ENCODE assay signal across 1 cellular context in genomic region chr10:63114031-63114814, GRCh38.
TF ChIP-seq lines count a peak whose summit lies in the region.

No MANE protein-coding gene starts in this region.

TF ChIP-seq in HepG2, 621 proteins besides CTCF, POLR2A, EP300 and RAD21 (continued from another document and continues in another):
- 0 out of 2 replicates have a peak, but pooled peaks have one; percentile 14 for TF ChIP-seq PAXIP1 (CRISPR knock-in tag; conservative IDR thresholded peaks at IDR 0.05)
- TF ChIP-seq ZNF572 (CRISPR knock-in tag; IDR thresholded peaks at IDR 0.05), result no peak
- no peak for TF ChIP-seq MAFK (conservative IDR thresholded peaks at IDR 0.05 in 1 of 2, IDR thresholded peaks at IDR 0.05 in 1 of 2; ENCODE audit: low read length in 2 of 2)
- TF ChIP-seq HMG20A (CRISPR knock-in tag; IDR thresholded peaks at IDR 0.05; ENCODE audit: borderline replicate concordance), result peak; percentile 92
- TF ChIP-seq BATF2 (CRISPR knock-in tag; IDR thresholded peaks at IDR 0.05), result no peak
- TF ChIP-seq ZNF891 (CRISPR knock-in tag; IDR thresholded peaks at IDR 0.05), result no peak
- no peak for TF ChIP-seq CREBL2 (CRISPR knock-in tag; IDR thresholded peaks at IDR 0.05; ENCODE audit: borderline replicate concordance)
- no peak for TF ChIP-seq FIP1L1 (IDR thresholded peaks at IDR 0.05; ENCODE audit: borderline replicate concordance, insufficient read depth, low read depth, low read length)
- TF ChIP-seq PPARG (CRISPR knock-in tag; conservative IDR thresholded peaks at IDR 0.05), result peak; percentile 65; the same call in 1 of the 2 replicates
- TF ChIP-seq ONECUT2 (CRISPR knock-in tag; IDR thresholded peaks at IDR 0.05), result no peak
- TF ChIP-seq SP5 (CRISPR knock-in tag; IDR thresholded peaks at IDR 0.05; ENCODE audit: borderline replicate concordance, low read depth), result no peak
- TF ChIP-seq SRY (CRISPR knock-in tag; IDR thresholded peaks at IDR 0.05), result no peak
- peak; percentile 49; the same call in 1 of the 2 replicates for TF ChIP-seq KDM6A (CRISPR knock-in tag; IDR thresholded peaks at IDR 0.05; ENCODE audit: low read depth)
- TF ChIP-seq RERE (CRISPR knock-in tag; IDR thresholded peaks at IDR 0.05; ENCODE audit: low read depth), result no peak
- no peak for TF ChIP-seq SIX4 (CRISPR knock-in tag; IDR thresholded peaks at IDR 0.05)
- no peak for TF ChIP-seq KAT7 (CRISPR knock-in tag; IDR thresholded peaks at IDR 0.05; ENCODE audit: borderline replicate concordance)
- TF ChIP-seq ZSCAN30 (CRISPR knock-in tag; IDR thresholded peaks at IDR 0.05), result no peak
- no peak for TF ChIP-seq REST (IDR thresholded peaks at IDR 0.05; ENCODE audit: borderline replicate concordance in 1 of 2, low read depth in 1 of 2, low read length in 2 of 2)
- no peak for TF ChIP-seq ZNF772 (CRISPR knock-in tag; IDR thresholded peaks at IDR 0.05)
- no peak for TF ChIP-seq ZNF230 (CRISPR knock-in tag; IDR thresholded peaks at IDR 0.05)
- TF ChIP-seq, protein P1, sequence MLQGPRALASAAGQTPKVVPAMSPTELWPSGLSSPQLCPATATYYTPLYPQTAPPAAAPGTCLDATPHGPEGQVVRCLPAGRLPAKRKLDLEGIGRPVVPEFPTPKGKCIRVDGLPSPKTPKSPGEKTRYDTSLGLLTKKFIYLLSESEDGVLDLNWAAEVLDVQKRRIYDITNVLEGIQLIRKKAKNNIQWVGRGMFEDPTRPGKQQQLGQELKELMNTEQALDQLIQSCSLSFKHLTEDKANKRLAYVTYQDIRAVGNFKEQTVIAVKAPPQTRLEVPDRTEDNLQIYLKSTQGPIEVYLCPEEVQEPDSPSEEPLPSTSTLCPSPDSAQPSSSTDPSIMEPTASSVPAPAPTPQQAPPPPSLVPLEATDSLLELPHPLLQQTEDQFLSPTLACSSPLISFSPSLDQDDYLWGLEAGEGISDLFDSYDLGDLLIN (CRISPR knock-in tag; IDR thresholded peaks at IDR 0.05; ENCODE audit: borderline replicate concordance), result no peak
- TF ChIP-seq ZNF282 (IDR thresholded peaks at IDR 0.05; ENCODE audit: partially characterized antibody), result no peak
- TF ChIP-seq TBX3 (IDR thresholded peaks at IDR 0.05; ENCODE audit: borderline replicate concordance), result no peak
- peak; percentile 50; the same call in 1 of the 2 replicates for TF ChIP-seq RCOR2 (CRISPR knock-in tag; IDR thresholded peaks at IDR 0.05)
- peak; percentile 56; the same call in 1 of the 2 replicates for TF ChIP-seq KDM3A (CRISPR knock-in tag; IDR thresholded peaks at IDR 0.05; ENCODE audit: low read depth)
- TF ChIP-seq ZNF550 (CRISPR knock-in tag; IDR thresholded peaks at IDR 0.05; ENCODE audit: borderline replicate concordance), result no peak
- no peak for TF ChIP-seq ZBTB44 (CRISPR knock-in tag; IDR thresholded peaks at IDR 0.05)
- TF ChIP-seq, protein P2, sequence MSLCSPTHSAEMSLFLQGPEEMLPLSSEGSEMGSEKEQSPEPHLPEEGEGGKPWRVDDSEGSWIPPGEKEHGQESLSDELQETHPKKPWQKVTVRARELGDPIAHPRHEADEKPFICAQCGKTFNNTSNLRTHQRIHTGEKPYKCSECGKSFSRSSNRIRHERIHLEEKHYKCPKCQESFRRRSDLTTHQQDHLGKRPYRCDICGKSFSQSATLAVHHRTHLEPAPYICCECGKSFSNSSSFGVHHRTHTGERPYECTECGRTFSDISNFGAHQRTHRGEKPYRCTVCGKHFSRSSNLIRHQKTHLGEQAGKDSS (CRISPR knock-in tag; IDR thresholded peaks at IDR 0.05; ENCODE audit: borderline replicate concordance, low read depth), result no peak
- no peak for TF ChIP-seq FOXP1 (IDR thresholded peaks at IDR 0.05)
- peak; percentile 77 for TF ChIP-seq FOXP1 (CRISPR knock-in tag; IDR thresholded peaks at IDR 0.05)
- TF ChIP-seq TCF7 (IDR thresholded peaks at IDR 0.05; ENCODE audit: low read depth), result no peak
- no peak for TF ChIP-seq ZNF704 (CRISPR knock-in tag; IDR thresholded peaks at IDR 0.05; ENCODE audit: borderline replicate concordance)
- no peak for TF ChIP-seq HNRNPL (IDR thresholded peaks at IDR 0.05; ENCODE audit: low read depth, low read length)
- 0 out of 2 replicates have a peak, but pooled peaks have one; percentile 44 for TF ChIP-seq ZNF205 (CRISPR knock-in tag; IDR thresholded peaks at IDR 0.05)
- TF ChIP-seq, protein P3, sequence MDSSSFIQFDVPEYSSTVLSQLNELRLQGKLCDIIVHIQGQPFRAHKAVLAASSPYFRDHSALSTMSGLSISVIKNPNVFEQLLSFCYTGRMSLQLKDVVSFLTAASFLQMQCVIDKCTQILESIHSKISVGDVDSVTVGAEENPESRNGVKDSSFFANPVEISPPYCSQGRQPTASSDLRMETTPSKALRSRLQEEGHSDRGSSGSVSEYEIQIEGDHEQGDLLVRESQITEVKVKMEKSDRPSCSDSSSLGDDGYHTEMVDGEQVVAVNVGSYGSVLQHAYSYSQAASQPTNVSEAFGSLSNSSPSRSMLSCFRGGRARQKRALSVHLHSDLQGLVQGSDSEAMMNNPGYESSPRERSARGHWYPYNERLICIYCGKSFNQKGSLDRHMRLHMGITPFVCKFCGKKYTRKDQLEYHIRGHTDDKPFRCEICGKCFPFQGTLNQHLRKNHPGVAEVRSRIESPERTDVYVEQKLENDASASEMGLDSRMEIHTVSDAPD (CRISPR knock-in tag; IDR thresholded peaks at IDR 0.05), result no peak
- TF ChIP-seq ZNF788 (CRISPR knock-in tag; IDR thresholded peaks at IDR 0.05; ENCODE audit: borderline replicate concordance), result no peak
- TF ChIP-seq RNF219 (CRISPR knock-in tag; IDR thresholded peaks at IDR 0.05), result no peak
